22 cellular contexts compared by ENCODE assay signal in the genomic region with DNA sequence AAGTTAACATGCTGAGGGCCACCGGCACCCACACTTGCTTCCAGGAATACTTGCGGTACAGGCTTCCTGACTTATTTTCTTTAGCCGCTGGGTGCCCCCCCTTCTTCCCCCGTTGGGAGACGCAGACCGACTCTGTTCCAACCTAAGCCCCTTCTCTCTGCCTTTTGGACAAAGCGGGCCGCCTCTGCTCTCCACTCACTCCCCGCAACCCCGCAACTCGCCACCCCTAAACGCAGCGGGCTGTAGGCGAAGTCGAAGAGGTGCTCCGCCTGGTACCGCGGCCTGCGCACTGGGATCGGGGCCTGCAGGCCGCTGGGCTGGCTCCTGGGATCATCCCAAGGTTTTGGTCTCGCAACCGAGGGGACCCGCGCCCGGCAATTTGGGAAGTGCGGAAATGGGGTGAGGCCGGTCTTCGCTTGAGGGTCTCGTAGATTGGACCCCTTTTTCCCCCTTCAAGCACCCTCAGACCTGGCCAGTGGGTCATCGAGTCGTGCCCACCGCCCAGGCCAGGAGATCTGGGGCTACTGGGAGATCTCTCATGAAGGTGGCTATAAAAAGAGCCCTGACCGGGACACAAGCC. TPM values are rescaled to one million over a fixed set of nuclear protein-coding genes. Genes with fewer than 3 reads are reported as not detected.
DNase-seq lines count a peak whose midpoint lies in the region; ATAC-seq and TF ChIP-seq lines count a peak whose summit lies in the region.
"Had no signal": no experiment of that assay in that cellular context is flagged by ENCODE, and none has a peak within 500 bp of the region (broad histone marks: within the 10 kb centered on the region; RNA-seq: fewer than 3 reads in every experiment).

No MANE protein-coding gene starts in this region.

- H3K9me3 ChIP-seq in hepatocyte (ENCODE audit: low read depth) (no peaks in the 10 kb centered on the region), neuronal stem cell (replicated peaks in 1 of 2; ENCODE audit: control insufficient read depth in 2 of 2, insufficient read depth in 1 of 2, low read depth in 1 of 2, low read length in 2 of 2) (peaks cover 0 to 17% of the 10 kb centered on the region in 2 donors)
- H3K9me3 ChIP-seq: ascending aorta, heart left ventricle, suprapubic skin had no signal

- WGBS in hepatocyte (ENCODE audit: low lambda C conversion rate, missing lambda C conversion rate), result 11% methylated on average over 34 of the region's 34 CpGs
- no CpG with 5 or more reads among the region's 34 CpGs for WGBS in neuronal stem cell (ENCODE audit: extremely low coverage in 2 of 2, insufficient read length in 2 of 2, insufficient replicate concordance in 1 of 2), 2 donors

- H3K27me3 Mint-ChIP-seq in GM23338 (ENCODE audit: insufficient read depth, low read depth, poor library complexity) (peaks cover 91% of the 10 kb centered on the region), WTC11 (ENCODE audit: low read depth) (peaks cover 95% of the 10 kb centered on the region)
- peaks cover 70% of the 10 kb centered on the region for H3K27me3 Mint-ChIP-seq in activated CD8-positive, alpha-beta T cell treated with anti-CD3 and anti-CD28 coated beads, Interleukin-2, amount 10 ng/mL, durations not matched to agents 7 days and 5 days (ENCODE audit: low read depth)

- no peaks in the 10 kb centered on the region for H3K79me1 ChIP-seq in neuronal stem cell (ENCODE audit: low read depth, low read length)

- H3K9me2 ChIP-seq in GM23338 (ENCODE audit: insufficient read depth) (no peaks in the 10 kb centered on the region), hepatocyte (replicated peaks; ENCODE audit: insufficient read depth) (no peaks in the 10 kb centered on the region)

- H3K4me3 ChIP-seq in GM23338 (peak overlapping the region; percentile 62), hepatocyte (no peak overlapping the region), neuronal stem cell (ENCODE audit: low read length in 2 of 2) (no peak overlapping the region)
- H3K4me3 ChIP-seq: suprapubic skin had no signal

- peaks cover 38% of the 10 kb centered on the region for H3K4me1 Mint-ChIP-seq in GM23338
- H3K4me1 Mint-ChIP-seq in WTC11, result peaks cover 48% of the 10 kb centered on the region
- H3K4me1 Mint-ChIP-seq in activated CD8-positive, alpha-beta T cell treated with anti-CD3 and anti-CD28 coated beads, Interleukin-2, amount 10 ng/mL, durations not matched to agents 7 days and 5 days (ENCODE audit: low read depth), result peaks cover 31% of the 10 kb centered on the region

- H3K27ac ChIP-seq in GM23338 (ENCODE audit: low read depth) (no peak overlapping the region), hepatocyte (peak overlapping the region; percentile 94), neuronal stem cell (replicated peaks; ENCODE audit: low read length) (no peak overlapping the region), RWPE1 (no peak overlapping the region)
- H3K27ac ChIP-seq: ascending aorta, HL-60, suprapubic skin had no signal

- H2BK120ac ChIP-seq in neuronal stem cell (ENCODE audit: low read depth, low read length), result no peak overlapping the region

- H3K14ac ChIP-seq in neuronal stem cell (ENCODE audit: low read length), result no peak overlapping the region

- peaks cover 4% of the 10 kb centered on the region for H3F3A ChIP-seq in GM23338 (replicated peaks; ENCODE audit: low read depth)

- H3K27ac Mint-ChIP-seq in GM23338 (no peak overlapping the region), WTC11 (no peak overlapping the region)
- no peak overlapping the region for H3K27ac Mint-ChIP-seq in activated CD8-positive, alpha-beta T cell treated with anti-CD3 and anti-CD28 coated beads, Interleukin-2, amount 10 ng/mL, durations not matched to agents 7 days and 5 days
- H3K27ac Mint-ChIP-seq: mesothelial cell of epicardium had no signal

- no peaks in the 10 kb centered on the region for H3K36me3 ChIP-seq in GM23338 (ENCODE audit: insufficient read depth)
- no peaks in the 10 kb centered on the region for H3K36me3 ChIP-seq in hepatocyte (replicated peaks; ENCODE audit: insufficient read depth, low read depth)
- no peaks in the 10 kb centered on the region for H3K36me3 ChIP-seq in neuronal stem cell (replicated peaks in 1 of 2; ENCODE audit: control insufficient read depth in 2 of 2, insufficient read depth in 2 of 2, low read length in 2 of 2)
- H3K36me3 ChIP-seq: ascending aorta, heart left ventricle, suprapubic skin had no signal

- peaks cover 96% of the 10 kb centered on the region for H3K27me3 ChIP-seq in GM23338 (ENCODE audit: insufficient read depth)
- H3K27me3 ChIP-seq in hepatocyte, result peaks cover 93% of the 10 kb centered on the region
- H3K27me3 ChIP-seq in neuronal stem cell (ENCODE audit: control insufficient read depth in 3 of 3, insufficient read depth in 3 of 3, low read depth in 1 of 3, low read length in 3 of 3), result peaks cover 73 to 97% (median 92%) of the 10 kb centered on the region in 3 experiments

- no peaks in the 10 kb centered on the region for H3K79me2 ChIP-seq in GM23338 (replicated peaks; ENCODE audit: insufficient read depth)
- H3K79me2 ChIP-seq in hepatocyte, result peaks cover 41% of the 10 kb centered on the region

- H3K4me3 Mint-ChIP-seq in GM23338, result peak overlapping the region; percentile 55
- peak overlapping the region; percentile 60 for H3K4me3 Mint-ChIP-seq in WTC11
- no peak overlapping the region for H3K4me3 Mint-ChIP-seq in activated CD8-positive, alpha-beta T cell treated with anti-CD3 and anti-CD28 coated beads, Interleukin-2, amount 10 ng/mL, durations not matched to agents 7 days and 5 days
- H3K4me3 Mint-ChIP-seq: mesothelial cell of epicardium had no signal

- no peak overlapping the region for H2BK12ac ChIP-seq in neuronal stem cell (ENCODE audit: low read length)

- H4K91ac ChIP-seq in neuronal stem cell (ENCODE audit: low read depth, low read length, poor library complexity), result no peak overlapping the region

- H3K4ac ChIP-seq in neuronal stem cell (ENCODE audit: low read length), result no peak overlapping the region

- no peak for ATAC-seq in GM23338
- ATAC-seq in WTC11, result no peak
- ATAC-seq in GM19395 (IDR thresholded peaks at IDR 0.05; ENCODE audit: unreplicated experiment), result no peak
- no peak for ATAC-seq in activated CD8-positive, alpha-beta T cell treated with anti-CD3 and anti-CD28 coated beads, Interleukin-2, amount 10 ng/mL, durations not matched to agents 7 days and 5 days
- no peak for ATAC-seq in GM21723 (IDR thresholded peaks at IDR 0.05; ENCODE audit: unreplicated experiment)
- ATAC-seq: activated CD4-positive, CD25-positive, alpha-beta regulatory T cell treated with anti-CD3 and anti-CD28 coated beads, Interleukin-2, amount 50 U/mL, for 24 hours; heart left ventricle had no signal

- peak; percentile 53 for DNase-seq in GM23338 (ENCODE audit: low spot score)
- DNase-seq in WTC11 (ENCODE audit: low spot score), result no peak
- DNase-seq in hepatocyte (ENCODE audit: low spot score), result no peak
- peak; percentile 29 for DNase-seq in neuronal stem cell (ENCODE audit: low spot score)
- DNase-seq in activated CD8-positive, alpha-beta T cell treated with anti-CD3 and anti-CD28 coated beads, Interleukin-2, amount 10 ng/mL, durations not matched to agents 7 days and 5 days, result no peak
- no peak for DNase-seq in RWPE1 (ENCODE audit: low spot score)
- DNase-seq: activated naive CD4-positive, alpha-beta T cell treated with Interleukin-2 at 50 U/mL for 16 hours; heart left ventricle; NCI-H1092; NCI-H524 treated with DMSO at 0.1 percent for 48 hours; nucleus accumbens; SHP77 treated with DMSO at 0.1 percent for 48 hours; stimulated activated CD4-positive, alpha-beta T cell treated with anti-CD3 and anti-CD28 coated beads, Interleukin-2, amount 100 ng/mL, for 48 hours had no signal

- H3K4me2 ChIP-seq in GM23338, result peak overlapping the region; percentile 81
- peak overlapping the region; percentile 96 for H3K4me2 ChIP-seq in hepatocyte
- H3K4me2 ChIP-seq in neuronal stem cell (ENCODE audit: insufficient read depth, low read length, poor library complexity, severe bottlenecking), result no peak overlapping the region

- H3K36me3 Mint-ChIP-seq in GM23338 (ENCODE audit: low read depth) (no peaks in the 10 kb centered on the region), WTC11 (no peaks in the 10 kb centered on the region; the same call in 1 of the 2 replicates)
- peaks cover 2% of the 10 kb centered on the region for H3K36me3 Mint-ChIP-seq in activated CD8-positive, alpha-beta T cell treated with anti-CD3 and anti-CD28 coated beads, Interleukin-2, amount 10 ng/mL, durations not matched to agents 7 days and 5 days (ENCODE audit: low read depth)
- H3K36me3 Mint-ChIP-seq: mesothelial cell of epicardium had no signal

- H3K9ac ChIP-seq in neuronal stem cell (ENCODE audit: low read depth, low read length, poor library complexity), result no peak overlapping the region

- CTCF ChIA-PET in WTC11 (lab: Charles Lee), result interaction anchor here (2.2 to 2.6 kb wide), 2 partner anchors 12 to 52 kb away, joined by 12 to 23 read pairs; no protein-coding TSS in a partner anchor
- CTCF ChIA-PET in activated CD8-positive, alpha-beta T cell treated with anti-CD3 and anti-CD28 coated beads, Interleukin-2, amount 10 ng/mL, durations not matched to agents 7 days and 5 days (lab: Charles Lee), result no interaction called here
- CTCF ChIA-PET in RWPE1 (lab: Yijun Ruan, JAX), result no interaction called here

- no peak overlapping the region for H2BK5ac ChIP-seq in neuronal stem cell (ENCODE audit: low read length)

- H3K9me3 Mint-ChIP-seq in GM23338 (peaks cover 4% of the 10 kb centered on the region; the same call in 1 of the 3 replicates), WTC11 (no peaks in the 10 kb centered on the region)
- H3K9me3 Mint-ChIP-seq in activated CD8-positive, alpha-beta T cell treated with anti-CD3 and anti-CD28 coated beads, Interleukin-2, amount 10 ng/mL, durations not matched to agents 7 days and 5 days (ENCODE audit: insufficient read depth), result no peaks in the 10 kb centered on the region
- H3K9me3 Mint-ChIP-seq: mesothelial cell of epicardium had no signal

- H3K4me1 ChIP-seq in GM23338 (ENCODE audit: insufficient read depth), result peaks cover 49% of the 10 kb centered on the region
- peaks cover 33% of the 10 kb centered on the region for H3K4me1 ChIP-seq in hepatocyte (ENCODE audit: insufficient read depth)
- peaks cover 6% of the 10 kb centered on the region in 2 donors for H3K4me1 ChIP-seq in neuronal stem cell (ENCODE audit: control insufficient read depth in 2 of 2, insufficient read depth in 1 of 2, low read depth in 1 of 2, low read length in 2 of 2)

- H2BK15ac ChIP-seq in neuronal stem cell (ENCODE audit: low read length), result no peak overlapping the region

- H3K18ac ChIP-seq in neuronal stem cell (ENCODE audit: low read length), result no peak overlapping the region

- H2AFZ ChIP-seq in GM23338 (no peak overlapping the region; the same call in 1 of the 2 replicates), hepatocyte (no peak overlapping the region), neuronal stem cell (ENCODE audit: low read length) (no peak overlapping the region)

- H3K23ac ChIP-seq in neuronal stem cell (ENCODE audit: low read depth, low read length, poor library complexity), result peak overlapping the region; percentile 34

- no peak overlapping the region for H4K8ac ChIP-seq in neuronal stem cell (ENCODE audit: low read depth, low read length)

- POLR2A ChIA-PET in WTC11 (lab: Charles Lee) (no interaction called here), RWPE1 (lab: Yijun Ruan, JAX; ENCODE audit: low non-redundant PET) (no interaction called here)
- POLR2A ChIA-PET in activated CD8-positive, alpha-beta T cell treated with anti-CD3 and anti-CD28 coated beads, Interleukin-2, amount 10 ng/mL, durations not matched to agents 7 days and 5 days (lab: Charles Lee), result no interaction called here

- TF ChIP-seq CTCF in GM23338 (conservative IDR thresholded peaks at IDR 0.05; ENCODE audit: low read depth in 2 of 2) (no peak), WTC11 (IDR thresholded peaks at IDR 0.05) (no peak), hepatocyte (IDR thresholded peaks at IDR 0.05; ENCODE audit: poor library complexity) (no peak), RWPE1 (conservative IDR thresholded peaks at IDR 0.05; ENCODE audit: low read depth) (no peak)

- H4K20me1 ChIP-seq in GM23338 (replicated peaks; ENCODE audit: insufficient read depth) (peaks cover 20% of the 10 kb centered on the region; the same call in 1 of the 2 replicates), hepatocyte (ENCODE audit: insufficient read depth, poor library complexity, severe bottlenecking) (no peaks in the 10 kb centered on the region)

- H2AK5ac ChIP-seq in neuronal stem cell (ENCODE audit: low read depth, low read length), result no peak overlapping the region

RNA-seq across cellular contexts. Expression of a gene that starts 4.7 kb away (rescaled TPM):
- not detected in 2 replicates for total RNA-seq in GM23338 (2014; rRNA removed; shearing (Covaris generic))
- polyA plus RNA-seq in GM23338 (2016; fragmentation: Nextera tagmentation; extraction: Ambion mirVana) (not detected in 2 replicates), hepatocyte (24.9 and 31.5 TPM in 2 replicates)
- total RNA-seq in WTC11 (2021) (0.07 to 0.11 TPM in 2 of 3 replicates, not detected in the other), hepatocyte (18.0 and 28.0 TPM in 2 replicates)
- polyA plus RNA-seq in neuronal stem cell (2013, experiment 1 of 2), result not detected
- polyA plus RNA-seq in neuronal stem cell (2013, experiment 2 of 2), result not detected
- not detected for total RNA-seq in activated CD8-positive, alpha-beta T cell treated with anti-CD3 and anti-CD28 coated beads, Interleukin-2, amount 10 ng/mL, durations not matched to agents 7 days and 5 days
- total RNA-seq: epithelial cell of proximal tubule; T-helper 2 cell treated with Interferon-gamma antibody and Interleukin-4, amounts not matched to agents 100 ng/mL and 5 ng/mL, for 36 hours had no signal

Comparison
In these comparisons a context has a peak if more than half of its experiments do, and no peak if none do; other contexts are left out.
1. DNase-seq: peak in GM23338 (single experiment) and neuronal stem cell (single experiment); none in WTC11 (single experiment), hepatocyte (single experiment), activated CD8-positive, alpha-beta T cell treated with anti-CD3 and anti-CD28 coated beads, Interleukin-2, amount 10 ng/mL, durations not matched to agents 7 days and 5 days (single experiment) and RWPE1 (single experiment).
2. RNA of a gene that starts 4.7 kb away (total RNA-seq): 18.0 to 28.0 TPM in hepatocyte; 0.07 to 0.11 TPM in WTC11, not detected in GM23338 and not detected in activated CD8-positive, alpha-beta T cell treated with anti-CD3 and anti-CD28 coated beads, Interleukin-2, amount 10 ng/mL, durations not matched to agents 7 days and 5 days; every median in the first group is over 10 times any median in the second.